Comparison of ENCODE assay signal across 8 cellular contexts in the genomic region with DNA sequence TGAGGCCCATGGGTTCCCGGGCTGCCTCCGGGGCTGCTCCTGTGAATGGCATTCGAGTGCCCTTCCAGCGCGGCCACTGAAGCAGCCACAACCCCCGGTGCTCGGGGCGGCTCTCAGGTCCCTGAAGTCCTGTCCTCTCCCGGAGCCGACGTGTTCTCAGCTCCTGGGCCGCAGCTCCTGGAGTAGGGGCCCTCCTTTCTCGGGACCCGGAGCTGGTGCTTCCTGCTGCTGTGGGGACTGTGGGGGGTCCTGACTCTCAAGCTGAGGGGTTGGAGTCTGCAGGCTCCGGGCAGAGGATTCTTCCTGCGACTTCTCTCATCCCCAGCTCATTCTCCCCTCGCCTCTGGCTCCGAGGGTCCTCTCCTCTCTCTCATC. TPM values are rescaled to one million over a fixed set of nuclear protein-coding genes. Genes with fewer than 3 reads are reported as not detected.
DNase-seq lines count a peak whose midpoint lies in the region; ATAC-seq and TF ChIP-seq lines count a peak whose summit lies in the region.
"Not testable (repeated sequence)": the region's sequence is repeated elsewhere in the genome, so short reads cannot be mapped to it uniquely, and the experiment has no call there.

No MANE protein-coding gene starts in this region.

- TF ChIP-seq POLR2A in HCT116 (IDR thresholded peaks at IDR 0.05; ENCODE audit: borderline replicate concordance, extremely low read depth, insufficient read depth, insufficient read length): not testable (repeated sequence)

- CTCF ChIA-PET in HCT116 (lab: Charles Lee): interaction anchor here (1.3 kb wide), 1 partner anchor 39 kb away, joined by 7 read pairs; no protein-coding TSS in a partner anchor
- CTCF ChIA-PET in SK-N-SH (lab: Yijun Ruan, JAX): interaction anchor here (1.2 to 1.4 kb wide), 2 partner anchors 10 to 38 kb away, joined by 3 to 6 read pairs; no protein-coding TSS in a partner anchor

- H3K4me3 ChIP-seq in ACC112 (ENCODE audit: low read depth, low read length): peak overlapping the region; percentile 84
- H3K4me3 ChIP-seq in HCT116 (replicated peaks in 1 of 2; ENCODE audit: low read depth in 1 of 2, low read length in 2 of 2): peak overlapping the region; percentile 57 to 94
- peak overlapping the region; percentile 53 to 79 for H3K4me3 ChIP-seq in SK-N-SH (ENCODE audit: low read depth in 2 of 2, low read length in 1 of 2)
- H3K4me3 ChIP-seq in endodermal cell (ENCODE audit: low read length): peak overlapping the region; percentile 88
- H3K4me3 ChIP-seq in iPS-18c (ENCODE audit: insufficient read depth, low read depth, low read length): peak overlapping the region; percentile 78

- peaks cover 63% of the 10 kb centered on the region for H3K4me1 Mint-ChIP-seq in activated naive CD8-positive, alpha-beta T cell treated with anti-CD3 and anti-CD28 coated beads for 36 hours
- H3K4me1 Mint-ChIP-seq in endodermal cell (peaks cover 30% of the 10 kb centered on the region), nephron (peaks cover 27% of the 10 kb centered on the region)

- BruUV-seq in HCT116 (replicated peaks; lab: Mats Ljungman, UMichigan): not testable (repeated sequence)

- H3F3A ChIP-seq in SK-N-SH (replicated peaks; ENCODE audit: insufficient read depth): peaks cover 50% of the 10 kb centered on the region

- H3K9me2 ChIP-seq in HCT116 (ENCODE audit: insufficient read depth); SK-N-SH: not testable (repeated sequence)

- H3K27me3 Mint-ChIP-seq in activated naive CD8-positive, alpha-beta T cell treated with anti-CD3 and anti-CD28 coated beads for 36 hours: not testable (repeated sequence)
- H3K27me3 Mint-ChIP-seq in endodermal cell (ENCODE audit: insufficient read depth): peaks cover 36% of the 10 kb centered on the region
- H3K27me3 Mint-ChIP-seq in nephron (ENCODE audit: low read depth): peaks cover 43% of the 10 kb centered on the region

- H2AFZ ChIP-seq in ACC112 (ENCODE audit: low read length, unreplicated experiment); HCT116 (ENCODE audit: low read depth, low read length, poor library complexity, severe bottlenecking); SK-N-SH (ENCODE audit: low read depth): not testable (repeated sequence)

- H3K36me3 Mint-ChIP-seq in activated naive CD8-positive, alpha-beta T cell treated with anti-CD3 and anti-CD28 coated beads for 36 hours: peaks cover 17% of the 10 kb centered on the region
- H3K36me3 Mint-ChIP-seq in endodermal cell (ENCODE audit: low read depth); nephron (ENCODE audit: low read depth): not testable (repeated sequence)

- not testable (repeated sequence) for H3K9me3 ChIP-seq in HCT116 (ENCODE audit: control insufficient read depth in 1 of 2, insufficient read depth in 1 of 2, low read depth in 1 of 2, low read length in 2 of 2); SK-N-SH; iPS-18c (ENCODE audit: control insufficient read depth, insufficient read depth, low read length)
- H3K9me3 ChIP-seq in endodermal cell (ENCODE audit: control insufficient read depth, low read length): peaks cover 10% of the 10 kb centered on the region

- not testable (repeated sequence) for H3K27me3 ChIP-seq in ACC112 (ENCODE audit: insufficient read depth, low read length); HCT116 (ENCODE audit: insufficient read depth, low read length); SK-N-SH (ENCODE audit: insufficient read depth)
- H3K27me3 ChIP-seq in endodermal cell (ENCODE audit: control insufficient read depth, insufficient read depth, low read length, poor library complexity, severe bottlenecking): peaks cover 36% of the 10 kb centered on the region

- RAD21 ChIA-PET in HCT116 (lab: Charles Lee; ENCODE audit: low non-redundant PET in 1 of 2, low total read pairs in 2 of 2, uncharacterized antibody in 2 of 2, unreplicated experiment in 2 of 2): not testable (repeated sequence)

- intact Hi-C loops in HCT116 (cut with micrococcal nuclease): loop anchor here (5.0 kb wide), 1 partner anchor 258 kb away; a partner anchor contains a TSS

- H3K4me1 ChIP-seq in ACC112 (ENCODE audit: control insufficient read depth, insufficient read depth, low read length, unreplicated experiment) (peaks cover 29% of the 10 kb centered on the region), HCT116 (ENCODE audit: control insufficient read depth in 1 of 2, insufficient read depth in 2 of 2, low read length in 2 of 2) (peaks cover 20 to 45% of the 10 kb centered on the region in 2 experiments), SK-N-SH (ENCODE audit: control insufficient read depth in 1 of 2, insufficient read depth in 2 of 2, low read depth in 1 of 2, low read length in 1 of 2) (peaks cover 0 to 20% of the 10 kb centered on the region in 2 experiments; a peak in 2 of 4 replicates)
- H3K4me1 ChIP-seq in endodermal cell (ENCODE audit: control insufficient read depth, insufficient read depth, low read length): not testable (repeated sequence)

- peaks cover 78% of the 10 kb centered on the region for H3K79me2 ChIP-seq in ACC112 (ENCODE audit: control insufficient read depth, insufficient read depth, low read length, unreplicated experiment)
- H3K79me2 ChIP-seq in HCT116 (ENCODE audit: insufficient read depth, low read length): peaks cover 67% of the 10 kb centered on the region
- peaks cover 74% of the 10 kb centered on the region for H3K79me2 ChIP-seq in SK-N-SH (ENCODE audit: insufficient read depth)

- DNase-seq in HCT116 (ENCODE audit: low read depth, low spot score); SK-N-SH; endodermal cell: not testable (repeated sequence)
- DNase-seq in activated naive CD8-positive, alpha-beta T cell treated with anti-CD3 and anti-CD28 coated beads for 36 hours: peak; percentile 8
- DNase-seq in stimulated activated CD4-positive, alpha-beta T cell treated with anti-CD3 and anti-CD28 coated beads, Interleukin-4, amount 100 ng/mL, for 1 hour: peak; percentile 10

- H3K4me2 ChIP-seq in HCT116 (ENCODE audit: low read length) (peak overlapping the region; percentile 73), SK-N-SH (peak overlapping the region; percentile 97)

- not testable (repeated sequence) for TF ChIP-seq CTCF in HCT116 (IDR thresholded peaks at IDR 0.05 in 2 of 3, conservative IDR thresholded peaks at IDR 0.05 in 1 of 3; ENCODE audit: borderline replicate concordance in 1 of 3, insufficient read depth in 1 of 3, low read depth in 2 of 3, low read length in 2 of 3); SK-N-SH (IDR thresholded peaks at IDR 0.05); endodermal cell (conservative IDR thresholded peaks at IDR 0.05); nephron (IDR thresholded peaks at IDR 0.05; ENCODE audit: unreplicated experiment in 3 of 3)

- ATAC-seq in HCT116: peak; percentile 1; the same call in 1 of the 2 replicates

- H3K9ac ChIP-seq in HCT116 (ENCODE audit: low read length) (peak overlapping the region; percentile 78), SK-N-SH (peak overlapping the region; percentile 72), endodermal cell (ENCODE audit: extremely low read depth, low read length, poor library complexity, severe bottlenecking) (peak overlapping the region; percentile 42)

- H4K20me1 ChIP-seq in HCT116 (ENCODE audit: insufficient read depth): not testable (repeated sequence)
- H4K20me1 ChIP-seq in SK-N-SH (ENCODE audit: insufficient read depth): peaks cover 58% of the 10 kb centered on the region

- POLR2A ChIA-PET in HCT116 (lab: Charles Lee): interaction anchor here (0.7 kb wide), 1 partner anchor 59 kb away, joined by 3 read pairs; no protein-coding TSS in a partner anchor
- POLR2A ChIA-PET in SK-N-SH (lab: Yijun Ruan, JAX): not testable (repeated sequence)

- not testable (repeated sequence) for H3K27ac ChIP-seq in ACC112 (ENCODE audit: low read depth, low read length); endodermal cell (ENCODE audit: low read depth, low read length)
- H3K27ac ChIP-seq in HCT116 (ENCODE audit: low read depth, low read length) (peak overlapping the region; percentile 93), SK-N-SH (ENCODE audit: low read depth in 2 of 2, low read length in 1 of 2) (peak overlapping the region in 1 of 2 experiments; percentile 91; a peak in 1 of 4 replicates)

- TF ChIP-seq RAD21 in HCT116 (IDR thresholded peaks at IDR 0.05; ENCODE audit: low read depth); SK-N-SH (IDR thresholded peaks at IDR 0.05; ENCODE audit: low read length): not testable (repeated sequence)

- 5% methylated on average over 8 of the region's 18 CpGs for WGBS in SK-N-SH (ENCODE audit: low lambda C conversion rate)
- 0 to 1% methylated on average over 9 to 18 of the region's 18 CpGs for WGBS in endodermal cell (ENCODE audit: insufficient coverage in 1 of 2, insufficient read length in 1 of 2), 2 experiments

- H3K9me3 Mint-ChIP-seq in activated naive CD8-positive, alpha-beta T cell treated with anti-CD3 and anti-CD28 coated beads for 36 hours; endodermal cell; nephron: not testable (repeated sequence)

- peak overlapping the region; percentile 84 for H3K4me3 Mint-ChIP-seq in activated naive CD8-positive, alpha-beta T cell treated with anti-CD3 and anti-CD28 coated beads for 36 hours
- peak overlapping the region; percentile 86 for H3K4me3 Mint-ChIP-seq in endodermal cell
- peak overlapping the region; percentile 84 to 95 (median 88) for H3K4me3 Mint-ChIP-seq in nephron

- not testable (repeated sequence) for TF ChIP-seq EP300 in SK-N-SH (IDR thresholded peaks at IDR 0.05; ENCODE audit: borderline replicate concordance in 1 of 2, low read depth in 1 of 2, low read length in 1 of 2)

- peak overlapping the region; percentile 70 for H3K27ac Mint-ChIP-seq in activated naive CD8-positive, alpha-beta T cell treated with anti-CD3 and anti-CD28 coated beads for 36 hours
- peak overlapping the region; percentile 96 for H3K27ac Mint-ChIP-seq in endodermal cell
- peak overlapping the region; percentile 21 to 75 (median 64) for H3K27ac Mint-ChIP-seq in nephron

- H3K36me3 ChIP-seq in ACC112 (ENCODE audit: insufficient read depth, low read length); HCT116 (ENCODE audit: control insufficient read depth in 1 of 2, insufficient read depth in 2 of 2, low read length in 2 of 2); SK-N-SH (replicated peaks in 1 of 2; ENCODE audit: control insufficient read depth in 1 of 2, insufficient read depth in 2 of 2, low read length in 1 of 2); endodermal cell (ENCODE audit: control insufficient read depth, insufficient read depth, low read length): not testable (repeated sequence)

RNA-seq across cellular contexts. Expression of a gene that starts 0.6 kb away (rescaled TPM):
- total RNA-seq in HCT116 (2021; ENCODE audit: unreplicated experiment) (24.1 TPM), endodermal cell (10 to 100 TPM; 12.5 to 13.7 TPM)
- polyA plus RNA-seq in HCT116 (2012): 37.3 and 41.2 TPM in 2 replicates
- 28.8 and 32.7 TPM in 2 replicates for polyA plus RNA-seq in SK-N-SH (2012; rRNA removed)
- 21.3 and 23.5 TPM in 2 replicates for polyA plus RNA-seq in SK-N-SH (2012; cell fraction: cytosol; rRNA removed)
- 49.4 and 51.3 TPM in 2 replicates for polyA plus RNA-seq in SK-N-SH (2012; cell fraction: nucleus; rRNA removed)
- 10 to 100 TPM; 10.5 to 11.3 TPM for total RNA-seq in activated naive CD8-positive, alpha-beta T cell treated with anti-CD3 and anti-CD28 coated beads for 36 hours
- polyA plus RNA-seq in endodermal cell (2013, experiment 1 of 2): 19.4 TPM
- polyA plus RNA-seq in endodermal cell (2013, experiment 2 of 2): 20.5 TPM

RNA-seq across cellular contexts. Expression of a gene that starts 47.0 kb away (rescaled TPM):
- total RNA-seq in HCT116 (2021; ENCODE audit: unreplicated experiment) (381 TPM), endodermal cell (1,000 to 10,000 TPM in 1 of 2 donors, 100 to 1,000 TPM in 1; 194 to 1,067 TPM)
- 504 and 684 TPM in 2 replicates for polyA plus RNA-seq in HCT116 (2012)
- 18.7 and 18.9 TPM in 2 replicates for polyA plus RNA-seq in SK-N-SH (2012; rRNA removed)
- 8.7 and 12.4 TPM in 2 replicates for polyA plus RNA-seq in SK-N-SH (2012; cell fraction: cytosol; rRNA removed)
- 20.5 and 24.9 TPM in 2 replicates for polyA plus RNA-seq in SK-N-SH (2012; cell fraction: nucleus; rRNA removed)
- total RNA-seq in activated naive CD8-positive, alpha-beta T cell treated with anti-CD3 and anti-CD28 coated beads for 36 hours: 1,000 to 10,000 TPM; 2,753 to 2,773 TPM
- polyA plus RNA-seq in endodermal cell (2013, experiment 1 of 2): 75.8 TPM
- 63.2 TPM for polyA plus RNA-seq in endodermal cell (2013, experiment 2 of 2)
